Comparison of ENCODE assay signal across 25 cellular contexts in the genomic region with DNA sequence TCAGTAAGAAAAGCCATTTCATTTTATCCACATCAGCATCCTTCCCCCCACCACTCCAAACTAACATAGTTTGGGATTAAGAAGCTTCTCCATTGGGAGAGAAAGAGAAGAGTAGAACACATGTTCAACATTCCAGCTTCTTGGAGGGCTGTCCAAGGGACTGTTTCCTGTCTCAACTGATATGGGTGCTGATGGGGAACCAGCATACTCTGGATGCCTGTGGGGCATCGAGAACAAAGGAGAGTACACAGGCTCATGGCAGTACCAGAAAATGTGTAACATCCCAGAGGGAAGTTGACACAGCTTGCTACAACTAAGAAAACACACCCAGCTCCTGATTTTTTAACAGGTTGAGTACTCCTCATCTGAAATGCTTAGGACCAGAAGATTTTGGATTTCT.
"Had no signal": no experiment of that assay in that cellular context is flagged by ENCODE, and none has a peak within 500 bp of the region (broad histone marks: within the 10 kb centered on the region; RNA-seq: fewer than 3 reads in every experiment).

No MANE protein-coding gene starts in this region.

- H3K27me3 Mint-ChIP-seq: activated naive CD4-positive, alpha-beta T cell treated with anti-CD3 and anti-CD28 coated beads, Interleukin-2, amount 50 U/mL, for 24 hours; naive thymus-derived CD8-positive, alpha-beta T cell; stimulated activated naive B cell treated with anti-CD40 and anti-IgM and Interleukin-4, amounts not matched to agents 10 μg/mL and 1 μg/mL and 100 μg/mL, for 72 hours had no signal

- H3K4me3 ChIP-seq: ascending aorta, cardiac muscle cell, lower lobe of right lung, neural progenitor cell, sigmoid colon, transverse colon had no signal

- H3K4me3 Mint-ChIP-seq: activated CD8-positive, alpha-beta T cell treated with anti-CD3 and anti-CD28 coated beads, Interleukin-2, amount 10 ng/mL, durations not matched to agents 7 days and 5 days; activated naive CD4-positive, alpha-beta T cell treated with anti-CD3 and anti-CD28 coated beads, Interleukin-2, amount 50 U/mL, for 24 hours; activated T-helper 1 cell treated with anti-CD3 and anti-CD28 coated beads, Interleukin-12 subunit alpha, Interleukin-12 subunit beta, Interleukin-2, Interleukin-4 antibody, amounts not matched to agents 30 ng/mL and 10 ng/mL and 1 ng/mL, durations not matched to agents 14 hours and 24 hours and 36 hours; naive thymus-derived CD8-positive, alpha-beta T cell; neural progenitor cell; stimulated activated naive B cell treated with anti-CD40 and anti-IgM and Interleukin-4, amounts not matched to agents 10 μg/mL and 1 μg/mL and 100 μg/mL, for 72 hours; T-helper 2 cell treated with Interferon-gamma antibody and Interleukin-4, amounts not matched to agents 5 μg/mL and 100 μg/mL, for 36 hours had no signal

- H3K4me1 Mint-ChIP-seq: neural progenitor cell; stimulated activated naive B cell treated with anti-CD40 and anti-IgM and Interleukin-4, amounts not matched to agents 10 μg/mL and 1 μg/mL and 100 μg/mL, for 72 hours had no signal

- H3K27me3 ChIP-seq: ascending aorta, cardiac muscle cell, neural progenitor cell, sigmoid colon, transverse colon had no signal

- H3K9ac ChIP-seq: neural progenitor cell had no signal

- ATAC-seq: activated CD8-positive, alpha-beta T cell treated with anti-CD3 and anti-CD28 coated beads, Interleukin-2, amount 10 ng/mL, durations not matched to agents 7 days and 5 days; left lobe of liver; lower lobe of right lung; naive thymus-derived CD8-positive, alpha-beta T cell; stimulated activated naive B cell treated with anti-CD40 and anti-IgM and Interleukin-4, amounts not matched to agents 10 μg/mL and 1 μg/mL and 100 μg/mL, for 72 hours had no signal

- H3K9me3 ChIP-seq: sigmoid colon had no signal

- DNase-seq: activated CD4-positive, alpha-beta T cell treated with anti-CD3 and anti-CD28 coated beads for 1 hour; activated CD4-positive, alpha-beta T cell treated with anti-CD3 and anti-CD28 coated beads, Interleukin-2, amount 50 U/mL, for 1 hour; activated CD8-positive, alpha-beta T cell treated with anti-CD3 and anti-CD28 coated beads, Interleukin-2, amount 10 ng/mL, durations not matched to agents 7 days and 5 days; activated gamma-delta T cell treated with Interleukin-2 at 50 U/mL for 16 hours; foreskin fibroblast; glutamatergic neuron; hypothalamus; kidney; lower lobe of right lung; naive thymus-derived CD8-positive, alpha-beta T cell; posterior cingulate gyrus; sigmoid colon; stimulated activated CD4-positive, alpha-beta T cell treated with anti-CD3 and anti-CD28 coated beads, Interleukin-2, amount 100 ng/mL, for 48 hours; stimulated activated CD8-positive, alpha-beta memory T cell treated with anti-CD3 and anti-CD28 coated beads, Interleukin-4, amount 100 ng/mL, for 48 hours; stimulated activated naive B cell treated with anti-CD40 and anti-IgM and Interleukin-4, amounts not matched to agents 10 μg/mL and 1 μg/mL and 100 μg/mL, for 72 hours; transverse colon had no signal

- H3K36me3 ChIP-seq: cardiac muscle cell had no signal

- H3K4me2 ChIP-seq: neural progenitor cell had no signal

- H3K27ac ChIP-seq: ascending aorta, cardiac muscle cell, epithelial cell of prostate, lower lobe of right lung, neural progenitor cell, sigmoid colon, transverse colon, VCaP had no signal

- H3K4me1 ChIP-seq: ascending aorta, lower lobe of right lung, neural progenitor cell, sigmoid colon, transverse colon had no signal

- H2AFZ ChIP-seq: neural progenitor cell had no signal

- H3K27ac Mint-ChIP-seq: activated CD8-positive, alpha-beta T cell treated with anti-CD3 and anti-CD28 coated beads, Interleukin-2, amount 10 ng/mL, durations not matched to agents 7 days and 5 days; activated naive CD4-positive, alpha-beta T cell treated with anti-CD3 and anti-CD28 coated beads, Interleukin-2, amount 50 U/mL, for 24 hours; activated T-helper 1 cell treated with anti-CD3 and anti-CD28 coated beads, Interleukin-12 subunit alpha, Interleukin-12 subunit beta, Interleukin-2, Interleukin-4 antibody, amounts not matched to agents 30 ng/mL and 10 ng/mL and 1 ng/mL, durations not matched to agents 14 hours and 24 hours and 36 hours; neural progenitor cell; stimulated activated naive B cell treated with anti-CD40 and anti-IgM and Interleukin-4, amounts not matched to agents 10 μg/mL and 1 μg/mL and 100 μg/mL, for 72 hours; T-helper 2 cell treated with Interferon-gamma antibody and Interleukin-4, amounts not matched to agents 5 μg/mL and 100 μg/mL, for 36 hours had no signal
